11 cellular contexts compared by ENCODE assay signal in the genomic region with DNA sequence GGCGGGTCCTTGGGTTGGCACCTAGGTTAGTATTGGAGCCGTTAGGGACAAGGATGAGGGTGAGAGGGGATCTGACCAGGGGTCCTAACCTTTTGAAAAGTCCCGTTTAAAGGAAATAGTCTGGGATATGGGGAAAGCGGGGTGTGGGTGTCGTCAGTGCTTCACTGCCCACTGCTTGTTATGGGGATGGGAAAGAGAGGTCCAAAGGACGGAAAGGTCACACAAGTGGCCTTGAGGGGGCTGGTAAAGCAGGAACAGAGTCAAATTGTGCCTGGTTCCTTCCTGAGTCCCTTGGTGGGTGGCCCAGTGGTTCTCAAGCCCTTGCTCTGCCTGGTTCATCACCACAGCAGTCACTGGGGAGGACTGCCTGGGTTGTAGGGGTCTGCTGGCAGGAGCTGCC. TPM values are rescaled to one million over a fixed set of nuclear protein-coding genes. Genes with fewer than 3 reads are reported as not detected.
DNase-seq lines count a peak whose midpoint lies in the region; ATAC-seq, FAIRE-seq and TF ChIP-seq lines count a peak whose summit lies in the region.
"Had no signal": no experiment of that assay in that cellular context is flagged by ENCODE, and none has a peak within 500 bp of the region (broad histone marks: within the 10 kb centered on the region; RNA-seq: fewer than 3 reads in every experiment).

No MANE protein-coding gene starts in this region.

- no peak for TF ChIP-seq EP300 in K562 (IDR thresholded peaks at IDR 0.05; ENCODE audit: low read length)

- H3F3A ChIP-seq in GM23338 (replicated peaks; ENCODE audit: low read depth), result peaks cover 44% of the 10 kb centered on the region

- in situ Hi-C loops in K562 (cut with MboI), result no loop called here

- no peaks in the 10 kb centered on the region for H3K27me3 Mint-ChIP-seq in CD4-positive, CD25-positive, alpha-beta regulatory T cell
- peaks cover 22% of the 10 kb centered on the region for H3K27me3 Mint-ChIP-seq in GM23338 (ENCODE audit: insufficient read depth, low read depth, poor library complexity)
- no peaks in the 10 kb centered on the region for H3K27me3 Mint-ChIP-seq in neural crest cell (ENCODE audit: low read depth)

- intact Hi-C loops in K562 (cut with micrococcal nuclease), result no loop called here

- H3K27ac Mint-ChIP-seq in CD4-positive, CD25-positive, alpha-beta regulatory T cell, result peak overlapping the region in 2 of 3 donors; percentile 50 to 57
- H3K27ac Mint-ChIP-seq in GM23338 (peak overlapping the region; percentile 49), neural crest cell (ENCODE audit: unreplicated experiment) (peak overlapping the region; percentile 75)

- H3K4me3 ChIP-seq in CD4-positive, CD25-positive, alpha-beta regulatory T cell (ENCODE audit: low read depth, low read length), result no peak overlapping the region
- H3K4me3 ChIP-seq in GM23338 (no peak overlapping the region), K562 (no peak overlapping the region), BE2C (ENCODE audit: low read depth, low read length) (no peak overlapping the region)

- no TSS peak for BruUV-seq in K562 (replicated peaks; lab: Mats Ljungman, UMichigan)

- peaks cover 5% of the 10 kb centered on the region for H3K9me1 ChIP-seq in K562 (ENCODE audit: control insufficient read depth, insufficient read depth, low read length)

- TF ChIP-seq POLR2A in K562 (conservative IDR thresholded peaks at IDR 0.05), result no peak

- no peak for FAIRE-seq in K562 (lab: Jason Lieb, UNC)
- FAIRE-seq: endometrium had no signal

- H2AFZ ChIP-seq in GM23338, result no peak overlapping the region
- H2AFZ ChIP-seq in K562 (ENCODE audit: low read depth, low read length), result no peak overlapping the region

- peaks cover 0 to 2% (median 0%) of the 10 kb centered on the region in 7 donors for H3K9me3 Mint-ChIP-seq in CD4-positive, CD25-positive, alpha-beta regulatory T cell
- H3K9me3 Mint-ChIP-seq in GM23338 (no peaks in the 10 kb centered on the region), neural crest cell (no peaks in the 10 kb centered on the region)

- H3K36me3 ChIP-seq in CD4-positive, CD25-positive, alpha-beta regulatory T cell (ENCODE audit: control insufficient read depth, insufficient read depth, low read length), result peaks cover 4% of the 10 kb centered on the region
- H3K36me3 ChIP-seq in GM23338 (ENCODE audit: insufficient read depth), result no peaks in the 10 kb centered on the region
- peaks cover 40% of the 10 kb centered on the region; the same call in 2 of the 3 replicates for H3K36me3 ChIP-seq in K562 (ENCODE audit: control insufficient read depth, insufficient read depth, low read length)
- H3K36me3 ChIP-seq in BE2C, result peaks cover 42% of the 10 kb centered on the region

- no peak for ATAC-seq in CD4-positive, CD25-positive, alpha-beta regulatory T cell (ENCODE audit: low read depth in 2 of 2)
- ATAC-seq in GM23338, result no peak
- no peak for ATAC-seq in K562

- no peaks in the 10 kb centered on the region for H3K27me3 ChIP-seq in CD4-positive, CD25-positive, alpha-beta regulatory T cell (ENCODE audit: control insufficient read depth, insufficient read depth, low read length)
- no peaks in the 10 kb centered on the region for H3K27me3 ChIP-seq in GM23338 (ENCODE audit: insufficient read depth)
- no peaks in the 10 kb centered on the region for H3K27me3 ChIP-seq in K562 (ENCODE audit: control insufficient read depth in 2 of 2, insufficient read depth in 2 of 2, low read length in 2 of 2)
- no peaks in the 10 kb centered on the region for H3K27me3 ChIP-seq in BE2C

- H4K20me1 ChIP-seq in GM23338 (replicated peaks; ENCODE audit: insufficient read depth) (no peaks in the 10 kb centered on the region; the same call in none of the 2 replicates), K562 (replicated peaks; ENCODE audit: control insufficient read depth, insufficient read depth, low read length) (peaks cover 8% of the 10 kb centered on the region)

- 74% methylated on average over 6 of the region's 6 CpGs for WGBS in K562 (ENCODE audit: insufficient coverage, low coverage, missing lambda C conversion rate)

- TF ChIP-seq RAD21 in K562 (CRISPR knock-in tag; conservative IDR thresholded peaks at IDR 0.05 in 1 of 2, IDR thresholded peaks at IDR 0.05 in 1 of 2), result no peak

- H3K4me1 ChIP-seq in CD4-positive, CD25-positive, alpha-beta regulatory T cell (ENCODE audit: control insufficient read depth, insufficient read depth, low read length, poor library complexity, severe bottlenecking), result peaks cover 24% of the 10 kb centered on the region
- H3K4me1 ChIP-seq in GM23338 (ENCODE audit: insufficient read depth) (peaks cover 47% of the 10 kb centered on the region), K562 (replicated peaks in 1 of 2; ENCODE audit: control insufficient read depth in 2 of 2, insufficient read depth in 2 of 2, low read length in 2 of 2) (peaks cover 44 to 57% of the 10 kb centered on the region in 2 experiments), BE2C (no peaks in the 10 kb centered on the region)

- H3K9ac ChIP-seq in K562 (ENCODE audit: insufficient read depth in 1 of 2, low read depth in 2 of 2, low read length in 2 of 2), result peak overlapping the region in 1 of 2 experiments; percentile 10; a peak in 1 of 4 replicates

- H3K36me3 Mint-ChIP-seq in CD4-positive, CD25-positive, alpha-beta regulatory T cell, result peaks cover 10% of the 10 kb centered on the region
- H3K36me3 Mint-ChIP-seq in GM23338 (ENCODE audit: low read depth) (peaks cover 37% of the 10 kb centered on the region), neural crest cell (ENCODE audit: low read depth) (peaks cover 9% of the 10 kb centered on the region)

- H3K27ac ChIP-seq in CD4-positive, CD25-positive, alpha-beta regulatory T cell (ENCODE audit: insufficient read depth, low read length, poor library complexity, severe bottlenecking), result no peak overlapping the region
- H3K27ac ChIP-seq in GM23338 (ENCODE audit: low read depth), result peak overlapping the region; percentile 97
- no peak overlapping the region for H3K27ac ChIP-seq in K562 (ENCODE audit: extremely low read depth, low read depth, low read length)

- CTCF ChIA-PET in K562 (lab: Yijun Ruan, JAX; ENCODE audit: low intra/inter-chr PET ratio), result no interaction called here

- H3K9me3 ChIP-seq in CD4-positive, CD25-positive, alpha-beta regulatory T cell (ENCODE audit: control insufficient read depth in 2 of 2, low read length in 2 of 2), result no peaks in the 10 kb centered on the region
- H3K9me3 ChIP-seq in K562 (replicated peaks; ENCODE audit: control insufficient read depth, insufficient read depth, low read depth, low read length), result no peaks in the 10 kb centered on the region
- H3K9me3 ChIP-seq in BE2C, result no peaks in the 10 kb centered on the region

- POLR2A ChIA-PET in K562 (lab: Yijun Ruan, JAX), result interaction anchor here (0.7 to 2.1 kb wide), 2 partner anchors 7 to 31 kb away, joined by 3 to 30 read pairs; partner anchors contain the start of gene REPIN1

- TF ChIP-seq CTCF in GM23338 (conservative IDR thresholded peaks at IDR 0.05; ENCODE audit: low read depth in 2 of 2) (no peak), K562 (IDR thresholded peaks at IDR 0.05 in 2 of 3, conservative IDR thresholded peaks at IDR 0.05 in 1 of 3; ENCODE audit: insufficient read depth in 2 of 3, low read depth in 1 of 3, low read length in 3 of 3) (no peak), neural crest cell (conservative IDR thresholded peaks at IDR 0.05) (no peak), BE2C (IDR thresholded peaks at IDR 0.05; ENCODE audit: low read depth, low read length) (no peak)

- H3K4me2 ChIP-seq in GM23338, result 0 out of 2 replicates have a peak overlapping the region, but pooled peaks have one; percentile 43
- H3K4me2 ChIP-seq in K562 (ENCODE audit: insufficient read depth, low read length), result no peak overlapping the region

- no peaks in the 10 kb centered on the region for H3K9me2 ChIP-seq in GM23338 (ENCODE audit: insufficient read depth)

- H3K4me3 Mint-ChIP-seq in CD4-positive, CD25-positive, alpha-beta regulatory T cell, result peak overlapping the region in 2 of 4 donors; percentile 86 to 89
- H3K4me3 Mint-ChIP-seq in GM23338 (no peak overlapping the region), neural crest cell (peak overlapping the region; percentile 51)

- no peak for DNase-seq in CD4-positive, CD25-positive, alpha-beta regulatory T cell
- DNase-seq in GM23338 (ENCODE audit: low spot score) (no peak), K562 (ENCODE audit: extremely low read depth in 1 of 4, low spot score in 3 of 4) (no peak), neural crest cell (ENCODE audit: low read depth, low spot score) (no peak), SHP77 treated with DMSO at 0.1 percent for 48 hours (lab: John Stamatoyannopoulos, UW) (no peak), BE2C (no peak), activated gamma-delta T cell (lab: John Stamatoyannopoulos, UW) (no peak)
- no peak for DNase-seq in stimulated activated CD4-positive, alpha-beta T cell treated with anti-CD3 and anti-CD28 coated beads, Interleukin-12 subunit alpha, Interleukin-12 subunit beta, amount 100 ng/mL, for 4 hours
- DNase-seq: substantia nigra had no signal

- peaks cover 13 to 60% (median 36%) of the 10 kb centered on the region in 4 donors for H3K4me1 Mint-ChIP-seq in CD4-positive, CD25-positive, alpha-beta regulatory T cell
- H3K4me1 Mint-ChIP-seq in GM23338 (peaks cover 71% of the 10 kb centered on the region), neural crest cell (peaks cover 55% of the 10 kb centered on the region)

- H3K79me2 ChIP-seq in GM23338 (replicated peaks; ENCODE audit: insufficient read depth) (peaks cover 35% of the 10 kb centered on the region), K562 (ENCODE audit: control insufficient read depth, insufficient read depth, low read length) (peaks cover 57% of the 10 kb centered on the region)

RNA-seq across cellular contexts. Expression of gene ZNF775, which starts 2.6 kb away (rescaled TPM):
- total RNA-seq in CD4-positive, CD25-positive, alpha-beta regulatory T cell, result 2.9 TPM
- 1 to 10 TPM; 2.2 to 7.6 (median 4.1) TPM for polyA plus RNA-seq in CD4-positive, CD25-positive, alpha-beta regulatory T cell
- 35.2 and 38.2 TPM in 2 replicates for total RNA-seq in GM23338 (2014; rRNA removed; shearing (Covaris generic))
- polyA plus RNA-seq in GM23338 (2016; fragmentation: Nextera tagmentation; extraction: Ambion mirVana) (4.5 and 6.7 TPM in 2 replicates), K562 (2011; rRNA removed) (4.9 and 8.3 TPM in 2 replicates), K562 (2014; fragmentation: Illumina TruSeq; extraction: Trizol) (1.5 and 3.5 TPM in 2 replicates), K562 (2014; fragmentation: Nextera tagmentation; extraction: Ambion mirVana) (under 1 TPM; 0.04 to 0.20 TPM), K562 (2014; rRNA removed) (13.1 and 13.2 TPM in 2 replicates)
- total RNA-seq in K562 (2011; cell fraction: chromatin; rRNA removed; ENCODE audit: low replicate concordance), result 3.1 and 10.5 TPM in 2 replicates
- total RNA-seq in K562 (2011; cell fraction: nucleolus; rRNA removed), result 12.0 and 14.7 TPM in 2 replicates
- total RNA-seq in K562 (2011; cell fraction: nucleoplasm; rRNA removed), result 5.9 TPM in 2 replicates
- total RNA-seq in K562 (2014; rRNA removed) (18.6 and 21.8 TPM in 2 replicates), K562 (2014; rRNA removed; fragmentation: Illumina TruSeq; extraction: Trizol) (1.1 and 1.8 TPM in 2 replicates), K562 (2015; rRNA removed; fragmentation: Illumina TruSeq; extraction: Trizol) (5.5 and 5.7 TPM in 2 replicates), K562 (2021) (18.7 and 19.2 TPM in 2 replicates), neural crest cell (13.3 and 16.5 TPM in 2 replicates)
- polyA plus RNA-seq in K562 (2011; cell fraction: cytosol; rRNA removed), result 7.9 and 29.5 TPM in 2 replicates
- polyA plus RNA-seq in K562 (2011; cell fraction: nucleus; rRNA removed), result 9.1 and 15.1 TPM in 2 replicates
- polyA plus RNA-seq in K562 (2012), result 11.8 and 13.9 TPM in 2 replicates
- polyA minus RNA-seq in K562 (2011; rRNA and poly(A)+ RNA removed), result 1.3 and 1.6 TPM in 2 replicates
- polyA minus RNA-seq in K562 (2011; cell fraction: cytosol; rRNA and poly(A)+ RNA removed), result 7.2 and 17.1 TPM in 2 replicates
- polyA minus RNA-seq in K562 (2011; cell fraction: nucleus; rRNA and poly(A)+ RNA removed), result 4.3 and 5.3 TPM in 2 replicates
- polyA plus RNA-seq in BE2C (2012; ENCODE audit: insufficient read depth, insufficient read length, low read depth), result 18.2 TPM

RNA-seq across cellular contexts. Expression of gene REPIN1, which starts 7.9 kb away (rescaled TPM):
- total RNA-seq in CD4-positive, CD25-positive, alpha-beta regulatory T cell, result 40.3 TPM
- 10 to 100 TPM; 22.5 to 35.2 (median 26.5) TPM for polyA plus RNA-seq in CD4-positive, CD25-positive, alpha-beta regulatory T cell
- 143 and 156 TPM in 2 replicates for total RNA-seq in GM23338 (2014; rRNA removed; shearing (Covaris generic))
- polyA plus RNA-seq in GM23338 (2016; fragmentation: Nextera tagmentation; extraction: Ambion mirVana) (29.2 and 29.8 TPM in 2 replicates), K562 (2011; rRNA removed) (130 and 189 TPM in 2 replicates), K562 (2014; fragmentation: Illumina TruSeq; extraction: Trizol) (94.3 and 120 TPM in 2 replicates), K562 (2014; fragmentation: Nextera tagmentation; extraction: Ambion mirVana) (10 to 100 TPM in 1 of 2 experiments, 1 to 10 TPM in 1; 8.1 to 11.0 TPM), K562 (2014; rRNA removed) (209 and 237 TPM in 2 replicates)
- 109 and 296 TPM in 2 replicates for total RNA-seq in K562 (2011; cell fraction: chromatin; rRNA removed; ENCODE audit: low replicate concordance)
- total RNA-seq in K562 (2011; cell fraction: nucleolus; rRNA removed), result 251 and 260 TPM in 2 replicates
- 183 and 184 TPM in 2 replicates for total RNA-seq in K562 (2011; cell fraction: nucleoplasm; rRNA removed)
- total RNA-seq in K562 (2014; rRNA removed) (212 and 268 TPM in 2 replicates), K562 (2014; rRNA removed; fragmentation: Illumina TruSeq; extraction: Trizol) (46.9 and 56.8 TPM in 2 replicates), K562 (2015; rRNA removed; fragmentation: Illumina TruSeq; extraction: Trizol) (94.0 and 99.6 TPM in 2 replicates), K562 (2021) (277 and 283 TPM in 2 replicates), neural crest cell (212 and 224 TPM in 2 replicates)
- polyA plus RNA-seq in K562 (2011; cell fraction: cytosol; rRNA removed), result 210 and 322 TPM in 2 replicates
- polyA plus RNA-seq in K562 (2011; cell fraction: nucleus; rRNA removed), result 461 and 543 TPM in 2 replicates
- polyA plus RNA-seq in K562 (2012), result 186 and 202 TPM in 2 replicates
- polyA minus RNA-seq in K562 (2011; rRNA and poly(A)+ RNA removed), result 65.6 and 71.9 TPM in 2 replicates
- polyA minus RNA-seq in K562 (2011; cell fraction: cytosol; rRNA and poly(A)+ RNA removed), result 96.6 and 122 TPM in 2 replicates
- polyA minus RNA-seq in K562 (2011; cell fraction: nucleus; rRNA and poly(A)+ RNA removed), result 81.0 and 130 TPM in 2 replicates
- polyA plus RNA-seq in BE2C (2012; ENCODE audit: insufficient read depth, insufficient read length, low read depth), result 396 TPM

RNA-seq across cellular contexts. Expression of gene RARRES2, which starts 35.1 kb away (rescaled TPM):
- total RNA-seq in CD4-positive, CD25-positive, alpha-beta regulatory T cell, result not detected
- not detected for polyA plus RNA-seq in CD4-positive, CD25-positive, alpha-beta regulatory T cell
- 164 and 169 TPM in 2 replicates for total RNA-seq in GM23338 (2014; rRNA removed; shearing (Covaris generic))
- polyA plus RNA-seq in GM23338 (2016; fragmentation: Nextera tagmentation; extraction: Ambion mirVana) (314 and 317 TPM in 2 replicates), K562 (2011; rRNA removed) (0.11 TPM in 1 of 2 replicates, not detected in the other), K562 (2014; fragmentation: Illumina TruSeq; extraction: Trizol) (not detected in 2 replicates), K562 (2014; fragmentation: Nextera tagmentation; extraction: Ambion mirVana) (not detected), K562 (2014; rRNA removed) (0.23 TPM in 1 of 2 replicates, not detected in the other)
- not detected in 2 replicates for total RNA-seq in K562 (2011; cell fraction: chromatin; rRNA removed; ENCODE audit: low replicate concordance)
- total RNA-seq in K562 (2011; cell fraction: nucleolus; rRNA removed), result not detected in 2 replicates
- total RNA-seq in K562 (2011; cell fraction: nucleoplasm; rRNA removed), result not detected in 2 replicates
- total RNA-seq in K562 (2014; rRNA removed) (not detected in 2 replicates), K562 (2014; rRNA removed; fragmentation: Illumina TruSeq; extraction: Trizol) (not detected in 2 replicates), K562 (2015; rRNA removed; fragmentation: Illumina TruSeq; extraction: Trizol) (not detected in 2 replicates), K562 (2021) (1.7 and 1.8 TPM in 2 replicates), neural crest cell (24.4 and 26.3 TPM in 2 replicates)
- polyA plus RNA-seq in K562 (2011; cell fraction: cytosol; rRNA removed), result 0.51 and 0.55 TPM in 2 replicates
- polyA plus RNA-seq in K562 (2011; cell fraction: nucleus; rRNA removed), result 0.13 and 0.26 TPM in 2 replicates
- polyA plus RNA-seq in K562 (2012), result 0.21 and 0.33 TPM in 2 replicates
- not detected in 2 replicates for polyA minus RNA-seq in K562 (2011; rRNA and poly(A)+ RNA removed)
- polyA minus RNA-seq in K562 (2011; cell fraction: cytosol; rRNA and poly(A)+ RNA removed), result not detected in 2 replicates
- not detected in 2 replicates for polyA minus RNA-seq in K562 (2011; cell fraction: nucleus; rRNA and poly(A)+ RNA removed)
- polyA plus RNA-seq in BE2C (2012; ENCODE audit: insufficient read depth, insufficient read length, low read depth), result not detected

RNA-seq across cellular contexts. Expression of gene ACTR3C, which starts 53.2 kb away (rescaled TPM):
- 17.2 TPM for total RNA-seq in CD4-positive, CD25-positive, alpha-beta regulatory T cell
- 1 to 10 TPM; 4.3 to 5.5 (median 4.8) TPM for polyA plus RNA-seq in CD4-positive, CD25-positive, alpha-beta regulatory T cell
- 1.5 and 5.8 TPM in 2 replicates for total RNA-seq in GM23338 (2014; rRNA removed; shearing (Covaris generic))
- polyA plus RNA-seq in GM23338 (2016; fragmentation: Nextera tagmentation; extraction: Ambion mirVana) (1.8 and 3.5 TPM in 2 replicates), K562 (2011; rRNA removed) (28.1 and 35.4 TPM in 2 replicates), K562 (2014; fragmentation: Illumina TruSeq; extraction: Trizol) (12.2 and 13.4 TPM in 2 replicates), K562 (2014; fragmentation: Nextera tagmentation; extraction: Ambion mirVana) (10 to 100 TPM in 1 of 2 experiments, 1 to 10 TPM in 1; 9.0 to 13.3 TPM), K562 (2014; rRNA removed) (14.9 and 16.9 TPM in 2 replicates)
- total RNA-seq in K562 (2011; cell fraction: chromatin; rRNA removed; ENCODE audit: low replicate concordance), result 118 and 124 TPM in 2 replicates
- 77.7 and 87.2 TPM in 2 replicates for total RNA-seq in K562 (2011; cell fraction: nucleolus; rRNA removed)
- total RNA-seq in K562 (2011; cell fraction: nucleoplasm; rRNA removed), result 81.8 and 110 TPM in 2 replicates
- total RNA-seq in K562 (2014; rRNA removed) (12.1 and 12.9 TPM in 2 replicates), K562 (2014; rRNA removed; fragmentation: Illumina TruSeq; extraction: Trizol) (14.2 and 16.9 TPM in 2 replicates), K562 (2015; rRNA removed; fragmentation: Illumina TruSeq; extraction: Trizol) (14.8 and 16.8 TPM in 2 replicates), K562 (2021) (10.0 and 10.8 TPM in 2 replicates), neural crest cell (0.49 and 0.61 TPM in 2 replicates)
- 13.0 and 26.1 TPM in 2 replicates for polyA plus RNA-seq in K562 (2011; cell fraction: cytosol; rRNA removed)
- polyA plus RNA-seq in K562 (2011; cell fraction: nucleus; rRNA removed), result 30.3 and 45.3 TPM in 2 replicates
- 13.2 and 18.9 TPM in 2 replicates for polyA plus RNA-seq in K562 (2012)
- polyA minus RNA-seq in K562 (2011; rRNA and poly(A)+ RNA removed), result 61.6 and 72.6 TPM in 2 replicates
- 16.9 and 22.1 TPM in 2 replicates for polyA minus RNA-seq in K562 (2011; cell fraction: cytosol; rRNA and poly(A)+ RNA removed)
- 75.1 and 126 TPM in 2 replicates for polyA minus RNA-seq in K562 (2011; cell fraction: nucleus; rRNA and poly(A)+ RNA removed)
- 4.9 TPM for polyA plus RNA-seq in BE2C (2012; ENCODE audit: insufficient read depth, insufficient read length, low read depth)

RNA-seq across cellular contexts. Expression of gene LRRC61, which starts 53.4 kb away (rescaled TPM):
- 10.7 TPM for total RNA-seq in CD4-positive, CD25-positive, alpha-beta regulatory T cell
- polyA plus RNA-seq in CD4-positive, CD25-positive, alpha-beta regulatory T cell, result 10 to 100 TPM; 21.9 to 33.1 (median 25.6) TPM
- 67.6 and 75.2 TPM in 2 replicates for total RNA-seq in GM23338 (2014; rRNA removed; shearing (Covaris generic))
- polyA plus RNA-seq in GM23338 (2016; fragmentation: Nextera tagmentation; extraction: Ambion mirVana), result 29.7 and 34.7 TPM in 2 replicates
- 114 and 182 TPM in 2 replicates for total RNA-seq in K562 (2011; cell fraction: chromatin; rRNA removed; ENCODE audit: low replicate concordance)
- total RNA-seq in K562 (2011; cell fraction: nucleolus; rRNA removed), result 129 and 134 TPM in 2 replicates
- 113 and 123 TPM in 2 replicates for total RNA-seq in K562 (2011; cell fraction: nucleoplasm; rRNA removed)
- total RNA-seq in K562 (2014; rRNA removed), result 55.2 and 67.6 TPM in 2 replicates
- 16.8 and 18.7 TPM in 2 replicates for total RNA-seq in K562 (2014; rRNA removed; fragmentation: Illumina TruSeq; extraction: Trizol)
- total RNA-seq in K562 (2015; rRNA removed; fragmentation: Illumina TruSeq; extraction: Trizol), result 35.2 and 37.8 TPM in 2 replicates
- 49.5 and 50.6 TPM in 2 replicates for total RNA-seq in K562 (2021)
- 54.3 and 76.9 TPM in 2 replicates for polyA plus RNA-seq in K562 (2011; rRNA removed)
- 138 and 194 TPM in 2 replicates for polyA plus RNA-seq in K562 (2011; cell fraction: cytosol; rRNA removed)
- 125 and 205 TPM in 2 replicates for polyA plus RNA-seq in K562 (2011; cell fraction: nucleus; rRNA removed)
- polyA plus RNA-seq in K562 (2012), result 81.4 and 86.4 TPM in 2 replicates
- 18.4 and 35.6 TPM in 2 replicates for polyA plus RNA-seq in K562 (2014; fragmentation: Illumina TruSeq; extraction: Trizol)
- 1 to 10 TPM; 1.3 to 1.7 TPM for polyA plus RNA-seq in K562 (2014; fragmentation: Nextera tagmentation; extraction: Ambion mirVana)
- 42.0 and 46.5 TPM in 2 replicates for polyA plus RNA-seq in K562 (2014; rRNA removed)
- 44.8 and 55.6 TPM in 2 replicates for polyA minus RNA-seq in K562 (2011; rRNA and poly(A)+ RNA removed)
- 94.8 and 130 TPM in 2 replicates for polyA minus RNA-seq in K562 (2011; cell fraction: cytosol; rRNA and poly(A)+ RNA removed)
- 89.0 and 106 TPM in 2 replicates for polyA minus RNA-seq in K562 (2011; cell fraction: nucleus; rRNA and poly(A)+ RNA removed)
- total RNA-seq in neural crest cell, result 23.2 and 26.3 TPM in 2 replicates
- 44.5 TPM for polyA plus RNA-seq in BE2C (2012; ENCODE audit: insufficient read depth, insufficient read length, low read depth)
- total RNA-seq: myocyte had no signal
